21 cellular contexts compared by ENCODE assay signal in genomic region chrX:1412551-1413161, GRCh38. TPM values are rescaled to one million over a fixed set of nuclear protein-coding genes. Genes with fewer than 3 reads are reported as not detected.
A peak's percentile ranks its signal among the peaks of the same experiment; 100 is the strongest.
DNase-seq lines count a peak whose midpoint lies in the region; ATAC-seq, FAIRE-seq and TF ChIP-seq lines count a peak whose summit lies in the region.
"Had no signal": no experiment of that assay in that cellular context is flagged by ENCODE, and none has a peak within 500 bp of the region (broad histone marks: within the 10 kb centered on the region; RNA-seq: fewer than 3 reads in every experiment).

No MANE protein-coding gene starts in this region.

- intact Hi-C loops in left ventricle myocardium superior (cut with micrococcal nuclease) = no loop called here
- intact Hi-C loops in left ventricle myocardium inferior (cut with micrococcal nuclease) = no loop called here
- intact Hi-C loops in sigmoid colon (cut with DNase I) = no loop called here

- H3K18ac ChIP-seq in H1 (ENCODE audit: extremely low read depth, low read length) = no peak overlapping the region

- H4K8ac ChIP-seq in H1 (ENCODE audit: extremely low read depth, insufficient read depth, low read length) = no peak overlapping the region

- peaks cover 2 to 25% of the 10 kb centered on the region in 2 experiments for H4K20me1 ChIP-seq in H1 (replicated peaks in 1 of 2; ENCODE audit: control insufficient read depth in 1 of 2, insufficient read depth in 2 of 2, low read length in 2 of 2)

- POLR2A ChIA-PET in H1 (lab: Charles Lee; ENCODE audit: partially characterized antibody) = no interaction called here

- no peak for TF ChIP-seq RAD21 in H1 (IDR thresholded peaks at IDR 0.05 in 1 of 2, conservative IDR thresholded peaks at IDR 0.05 in 1 of 2; ENCODE audit: low read depth in 2 of 2, low read length in 2 of 2)

- FAIRE-seq in H1 (lab: Jason Lieb, UNC) = no peak
- FAIRE-seq: D721Med, GM12891, GM18507, H54, K562 had no signal

- H3K23me2 ChIP-seq in H1 (ENCODE audit: low read depth, low read length) = 0 out of 2 replicates have a peak, but pooled peaks cover 4% of the 10 kb centered on the region

- H3K79me1 ChIP-seq in H1 (ENCODE audit: low read depth, low read length) = peaks cover 2% of the 10 kb centered on the region

- TF ChIP-seq CTCF in left ventricle myocardium inferior (IDR thresholded peaks at IDR 0.05; ENCODE audit: borderline replicate concordance) (no peak), H1 (IDR thresholded peaks at IDR 0.05; ENCODE audit: control extremely low read depth in 1 of 3, insufficient read depth in 1 of 3, low read depth in 1 of 3, low read length in 3 of 3) (no peak), sigmoid colon (IDR thresholded peaks at IDR 0.05) (no peak)

- no peak overlapping the region for H4K5ac ChIP-seq in H1 (ENCODE audit: insufficient read length, low read depth, low read length)

- no peak overlapping the region for H2AK5ac ChIP-seq in H1 (ENCODE audit: low read depth, low read length)

- no peak overlapping the region for H2BK120ac ChIP-seq in H1 (replicated peaks; ENCODE audit: low read depth, low read length)

- H2BK12ac ChIP-seq in H1 (ENCODE audit: low read depth, low read length) = no peak overlapping the region

- H3K4me1 ChIP-seq in left ventricle myocardium inferior (no peaks in the 10 kb centered on the region), H1 (replicated peaks in 1 of 4; ENCODE audit: control insufficient read depth in 3 of 4, insufficient read depth in 4 of 4, low read length in 3 of 4) (no peaks in the 10 kb centered on the region), sigmoid colon (no peaks in the 10 kb centered on the region)
- H3K4me1 ChIP-seq: SJSA1 had no signal

- CTCF ChIA-PET in H1 (lab: Charles Lee; ENCODE audit: partially characterized antibody) = no interaction called here

- ATAC-seq in left ventricle myocardium superior = no peak
- ATAC-seq in GM21423 (IDR thresholded peaks at IDR 0.05; ENCODE audit: unreplicated experiment) = no peak
- ATAC-seq in HG03342 (IDR thresholded peaks at IDR 0.05; ENCODE audit: unreplicated experiment) = no peak
- ATAC-seq: K562 had no signal

- no peak overlapping the region for H3K23ac ChIP-seq in H1 (ENCODE audit: insufficient read length)

- H3K9me3 ChIP-seq in left ventricle myocardium inferior (replicated peaks) (no peaks in the 10 kb centered on the region), H1 (ENCODE audit: insufficient read depth in 2 of 2, low read depth in 1 of 2, low read length in 1 of 2) (no peaks in the 10 kb centered on the region), sigmoid colon (no peaks in the 10 kb centered on the region)
- H3K9me3 ChIP-seq: SJSA1 had no signal

- H2BK20ac ChIP-seq in H1 (ENCODE audit: low read length) = no peak overlapping the region

- H3K27ac ChIP-seq in left ventricle myocardium inferior (replicated peaks) = no peak overlapping the region
- no peak overlapping the region for H3K27ac ChIP-seq in H1 (ENCODE audit: low read depth, low read length)
- no peak overlapping the region for H3K27ac ChIP-seq in sigmoid colon
- H3K27ac ChIP-seq: SJSA1 had no signal

- no peak overlapping the region for H2AFZ ChIP-seq in H1 (ENCODE audit: low read length)

- H2BK5ac ChIP-seq in H1 (ENCODE audit: low read depth, low read length) = no peak overlapping the region

- H3K56ac ChIP-seq in H1 (replicated peaks; ENCODE audit: insufficient read length, low read depth, low read length) = no peak overlapping the region

- no peak overlapping the region for H3K4ac ChIP-seq in H1 (replicated peaks; ENCODE audit: insufficient read length, low read depth, low read length)

- H3K36me3 ChIP-seq in left ventricle myocardium inferior (peaks cover 38% of the 10 kb centered on the region), H1 (ENCODE audit: control insufficient read depth in 2 of 4, insufficient read depth in 4 of 4, low read length in 3 of 4) (peaks cover 28 to 62% (median 46%) of the 10 kb centered on the region in 4 experiments), sigmoid colon (peaks cover 5 to 42% (median 13%) of the 10 kb centered on the region in 4 donors)

- TF ChIP-seq EP300 in H1 (IDR thresholded peaks at IDR 0.05; ENCODE audit: borderline replicate concordance in 1 of 2, low read depth in 2 of 2, low read length in 2 of 2) (no peak), sigmoid colon (IDR thresholded peaks at IDR 0.05) (no peak)

- H3K4me3 ChIP-seq in left ventricle myocardium inferior = no peak overlapping the region
- no peak overlapping the region for H3K4me3 ChIP-seq in H1 (ENCODE audit: extremely low read depth in 1 of 4, insufficient read depth in 2 of 4, low read depth in 3 of 4, low read length in 4 of 4)
- H3K4me3 ChIP-seq in sigmoid colon = no peak overlapping the region
- H3K4me3 ChIP-seq: K562, SJSA1 had no signal

- WGBS in H1 (ENCODE audit: extremely low coverage in 1 of 2, insufficient coverage in 1 of 2, insufficient read length in 1 of 2, insufficient replicate concordance in 2 of 2, low coverage in 1 of 2, low lambda C conversion rate in 2 of 2, missing lambda C conversion rate in 1 of 2), 2 experiments = 96% methylated on average over 31 of the region's 31 CpGs; no CpG with 5 or more reads in 1 of the 2 experiments
- 90 to 92% methylated on average over 31 of the region's 31 CpGs for WGBS in sigmoid colon, 2 donors

- peak; percentile 18 for DNase-seq in left ventricle myocardium superior
- no peak for DNase-seq in left ventricle myocardium inferior
- no peak for DNase-seq in H1 (ENCODE audit: low read depth in 1 of 2, low spot score in 2 of 2)
- DNase-seq in sigmoid colon = peak; percentile 46
- no peak for DNase-seq in SHP77 treated with DMSO at 0.1 percent for 48 hours (lab: John Stamatoyannopoulos, UW)
- DNase-seq: ACHN; C1 segment of cervical spinal cord; CD8-positive, alpha-beta memory T cell; NCI-H1105; NCI-H2081 treated with DMSO at 0.1 percent for 48 hours; NCI-H226; NCI-H524; NCI-H82 had no signal

- H3K79me2 ChIP-seq in H1 (ENCODE audit: control insufficient read depth in 1 of 2, insufficient read depth in 2 of 2, low read length in 2 of 2) = no peaks in the 10 kb centered on the region; a peak in 1 of 4 replicates

- no peak overlapping the region for H3K9ac ChIP-seq in H1 (replicated peaks in 1 of 4; ENCODE audit: extremely low read depth in 1 of 4, low read depth in 3 of 4, low read length in 3 of 4)

- no peak overlapping the region for H2BK15ac ChIP-seq in H1 (ENCODE audit: low read length)

- no peak overlapping the region for H3K4me2 ChIP-seq in H1 (ENCODE audit: insufficient read depth in 1 of 2, low read depth in 2 of 2, low read length in 2 of 2)

- no peaks in the 10 kb centered on the region for H3K27me3 ChIP-seq in left ventricle myocardium inferior (ENCODE audit: low read depth)
- no peaks in the 10 kb centered on the region for H3K27me3 ChIP-seq in H1 (replicated peaks in 1 of 4; ENCODE audit: control insufficient read depth in 3 of 4, extremely low read depth in 1 of 4, insufficient read depth in 3 of 4, low read length in 3 of 4)
- H3K27me3 ChIP-seq in sigmoid colon = no peaks in the 10 kb centered on the region
- H3K27me3 ChIP-seq: SJSA1 had no signal

- TF ChIP-seq POLR2A in H1 (IDR thresholded peaks at IDR 0.05; ENCODE audit: control extremely low read depth in 1 of 2, low read depth in 2 of 2, low read length in 2 of 2) = no peak
- TF ChIP-seq POLR2A in sigmoid colon (IDR thresholded peaks at IDR 0.05) = no peak

- no peak overlapping the region for H4K91ac ChIP-seq in H1 (replicated peaks; ENCODE audit: insufficient read length, low read length)

- no peak overlapping the region for H3K14ac ChIP-seq in H1 (ENCODE audit: insufficient read length)

TF ChIP-seq in H1, 55 proteins besides CTCF, POLR2A, EP300 and RAD21:
- TF ChIP-seq JUND (IDR thresholded peaks at IDR 0.05; ENCODE audit: low read length) (no peak), POLR2AphosphoS5 (IDR thresholded peaks at IDR 0.05; ENCODE audit: low read depth, low read length) (0 out of 2 replicates have a peak, but pooled peaks have one; percentile 10)
- TF ChIP-seq, protein P1, sequence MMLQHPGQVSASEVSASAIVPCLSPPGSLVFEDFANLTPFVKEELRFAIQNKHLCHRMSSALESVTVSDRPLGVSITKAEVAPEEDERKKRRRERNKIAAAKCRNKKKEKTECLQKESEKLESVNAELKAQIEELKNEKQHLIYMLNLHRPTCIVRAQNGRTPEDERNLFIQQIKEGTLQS (IDR thresholded peaks at IDR 0.05; ENCODE audit: insufficient read depth, low read depth, low read length) = no peak

RNA-seq across cellular contexts. Expression of gene SLC25A6, which starts 20.7 kb away (rescaled TPM):
- total RNA-seq in left ventricle myocardium superior (172 TPM), left ventricle myocardium inferior (158 TPM), sigmoid colon (100 to 1,000 TPM; 329 to 493 (median 469) TPM)
- 487 and 514 TPM in 2 replicates for total RNA-seq in H1 (2021; fragmentation: NEBNext Ultra II Directional; extraction: Animal tissue kit (Norgen Biotek cat#: 25700))
- polyA plus RNA-seq in H1 (2011; rRNA removed) (1,220 and 1,529 TPM in 2 replicates), sigmoid colon (100 to 1,000 TPM; 449 to 644 (median 517) TPM)
- 1,117 TPM for polyA plus RNA-seq in H1 (2011; cell fraction: cytosol; rRNA removed)
- 686 TPM for polyA plus RNA-seq in H1 (2011; cell fraction: nucleus; rRNA removed)
- polyA plus RNA-seq in H1 (2012, experiment 1 of 2) = 559 to 826 TPM (median 767 TPM) in 4 replicates
- 674 TPM for polyA plus RNA-seq in H1 (2012, experiment 2 of 2)
- 424 TPM for polyA plus RNA-seq in H1 (2013, experiment 1 of 2)
- 418 TPM for polyA plus RNA-seq in H1 (2013, experiment 2 of 2)
- 356 and 371 TPM in 2 replicates for polyA minus RNA-seq in H1 (2011; rRNA and poly(A)+ RNA removed)
- polyA minus RNA-seq in H1 (2011; cell fraction: cytosol; rRNA and poly(A)+ RNA removed) = 639 TPM
- 472 TPM for polyA minus RNA-seq in H1 (2011; cell fraction: nucleus; rRNA and poly(A)+ RNA removed)

RNA-seq across cellular contexts. Expression of gene ASMTL, which starts 40.1 kb away (rescaled TPM):
- total RNA-seq in left ventricle myocardium superior = 34.3 TPM
- total RNA-seq in left ventricle myocardium inferior = 36.5 TPM
- 75.4 and 81.4 TPM in 2 replicates for total RNA-seq in H1 (2021; fragmentation: NEBNext Ultra II Directional; extraction: Animal tissue kit (Norgen Biotek cat#: 25700))
- polyA plus RNA-seq in H1 (2011; rRNA removed) = 75.6 and 130 TPM in 2 replicates
- polyA plus RNA-seq in H1 (2011; cell fraction: cytosol; rRNA removed) = 92.6 TPM
- 104 TPM for polyA plus RNA-seq in H1 (2011; cell fraction: nucleus; rRNA removed)
- 51.7 to 90.7 TPM (median 78.8 TPM) in 4 replicates for polyA plus RNA-seq in H1 (2012, experiment 1 of 2)
- 57.9 TPM for polyA plus RNA-seq in H1 (2012, experiment 2 of 2)
- 41.0 TPM for polyA plus RNA-seq in H1 (2013, experiment 1 of 2)
- polyA plus RNA-seq in H1 (2013, experiment 2 of 2) = 39.2 TPM
- 47.0 and 49.0 TPM in 2 replicates for polyA minus RNA-seq in H1 (2011; rRNA and poly(A)+ RNA removed)
- polyA minus RNA-seq in H1 (2011; cell fraction: cytosol; rRNA and poly(A)+ RNA removed) = 52.1 TPM
- polyA minus RNA-seq in H1 (2011; cell fraction: nucleus; rRNA and poly(A)+ RNA removed) = 46.7 TPM
- total RNA-seq in sigmoid colon = 10 to 100 TPM; 20.8 to 30.6 (median 29.3) TPM
- polyA plus RNA-seq in sigmoid colon = 10 to 100 TPM; 11.8 to 24.0 (median 21.0) TPM

Comparison
In these comparisons a context has a peak if more than half of its experiments do, and no peak if none do; other contexts are left out.
1. DNase-seq: peak in left ventricle myocardium superior (single experiment) and sigmoid colon (single experiment); none in left ventricle myocardium inferior (single experiment), H1 (0 of 2) and SHP77 treated with DMSO at 0.1 percent for 48 hours (single experiment).